In genomic region chr17:81200695-81201580, GRCh38 we compare ENCODE assay signal across 1 cellular context.
TF ChIP-seq lines count a peak whose summit lies in the region.

No MANE protein-coding gene starts in this region.

TF ChIP-seq in GM12878, 131 proteins besides CTCF, POLR2A, EP300 and RAD21:
- TF ChIP-seq MYB (IDR thresholded peaks at IDR 0.05; ENCODE audit: borderline replicate concordance, low read depth, low read length) (no peak), TBL1XR1 (IDR thresholded peaks at IDR 0.05; ENCODE audit: low read depth, low read length) (no peak)
